1 cellular context compared by ENCODE assay signal in genomic region chrX:1477801-1478458, GRCh38.
TF ChIP-seq lines count a peak whose summit lies in the region.

No MANE protein-coding gene starts in this region.

TF ChIP-seq in K562, 482 proteins besides CTCF, POLR2A, EP300 and RAD21 (continued from another document):
- no peak for TF ChIP-seq ZNF75A (CRISPR knock-in tag; IDR thresholded peaks at IDR 0.05)
- peak; percentile 92 for TF ChIP-seq MTA2 (IDR thresholded peaks at IDR 0.05; ENCODE audit: low read depth)
- no peak for TF ChIP-seq BCL6 (CRISPR knock-in tag; IDR thresholded peaks at IDR 0.05)
- TF ChIP-seq TBL1XR1 (IDR thresholded peaks at IDR 0.05; ENCODE audit: low read length in 2 of 2), result peak in 1 of 2 experiments; percentile 80; a peak in 2 of 4 replicates
- TF ChIP-seq ZNF76 (CRISPR knock-in tag; IDR thresholded peaks at IDR 0.05; ENCODE audit: borderline replicate concordance), result no peak
- peak; percentile 90 for TF ChIP-seq SMAD4 (CRISPR knock-in tag; conservative IDR thresholded peaks at IDR 0.05)
- TF ChIP-seq BRF2 (IDR thresholded peaks at IDR 0.05; ENCODE audit: borderline replicate concordance, insufficient read depth, insufficient read length), result no peak
- peak; percentile 26; the same call in 1 of the 2 replicates for TF ChIP-seq ATF4 (CRISPR knock-in tag; IDR thresholded peaks at IDR 0.05)
- peak; percentile 89 for TF ChIP-seq TCF3 (CRISPR knock-in tag; IDR thresholded peaks at IDR 0.05)
- TF ChIP-seq DEAF1 (CRISPR knock-in tag; IDR thresholded peaks at IDR 0.05), result no peak
- no peak for TF ChIP-seq YY1 (IDR thresholded peaks at IDR 0.05; ENCODE audit: borderline replicate concordance in 1 of 3, control insufficient read depth in 1 of 3, extremely low read depth in 1 of 3, insufficient read depth in 3 of 3, insufficient read length in 1 of 3, insufficient replicate concordance in 2 of 3, low read depth in 1 of 3, low read length in 2 of 3)
- no peak for TF ChIP-seq ATF6 (CRISPR knock-in tag; IDR thresholded peaks at IDR 0.05)
- peak; percentile 46; the same call in 1 of the 2 replicates for TF ChIP-seq ATF7 (IDR thresholded peaks at IDR 0.05)
- TF ChIP-seq MYNN (IDR thresholded peaks at IDR 0.05), result peak; percentile 49; the same call in 1 of the 2 replicates
- TF ChIP-seq MYNN (CRISPR knock-in tag; IDR thresholded peaks at IDR 0.05), result no peak
- peak; percentile 85; the same call in 1 of the 2 replicates for TF ChIP-seq PML (IDR thresholded peaks at IDR 0.05; ENCODE audit: low read length)
- peak; percentile 80 for TF ChIP-seq CC2D1A (IDR thresholded peaks at IDR 0.05)
- TF ChIP-seq TCF7 (IDR thresholded peaks at IDR 0.05; ENCODE audit: borderline replicate concordance), result no peak
- no peak for TF ChIP-seq RBM15 (IDR thresholded peaks at IDR 0.05; ENCODE audit: insufficient read depth, low read length)
- TF ChIP-seq NFIC (IDR thresholded peaks at IDR 0.05), result peak; percentile 50; the same call in 1 of the 2 replicates
- 0 out of 2 replicates have a peak, but pooled peaks have one; percentile 28 for TF ChIP-seq PBX2 (CRISPR knock-in tag; IDR thresholded peaks at IDR 0.05; ENCODE audit: low read depth)
- peak; percentile 90 for TF ChIP-seq PBX2 (tag; conservative IDR thresholded peaks at IDR 0.05; ENCODE audit: low read depth)
- TF ChIP-seq SOX6 (IDR thresholded peaks at IDR 0.05), result peak; percentile 85
- 0 out of 2 replicates have a peak, but pooled peaks have one; percentile 13 for TF ChIP-seq EP400 (IDR thresholded peaks at IDR 0.05)
- TF ChIP-seq OTX1 (CRISPR knock-in tag; IDR thresholded peaks at IDR 0.05), result 0 out of 2 replicates have a peak, but pooled peaks have one; percentile 46
- TF ChIP-seq THRAP3 (IDR thresholded peaks at IDR 0.05; ENCODE audit: borderline replicate concordance), result no peak
- peak; percentile 90; the same call in 1 of the 2 replicates for TF ChIP-seq SMARCE1 (IDR thresholded peaks at IDR 0.05)
- TF ChIP-seq ARID4B (CRISPR knock-in tag; IDR thresholded peaks at IDR 0.05), result no peak
- TF ChIP-seq RFX7 (CRISPR knock-in tag; IDR thresholded peaks at IDR 0.05), result no peak
- TF ChIP-seq CBFA2T3 (IDR thresholded peaks at IDR 0.05), result peak; percentile 89
- TF ChIP-seq MTA1 (IDR thresholded peaks at IDR 0.05; ENCODE audit: borderline replicate concordance), result peak; percentile 75; the same call in 1 of the 2 replicates
- TF ChIP-seq ZNF766 (CRISPR knock-in tag; conservative IDR thresholded peaks at IDR 0.05), result peak; percentile 31; the same call in 1 of the 2 replicates
- TF ChIP-seq ZNF311 (CRISPR knock-in tag; IDR thresholded peaks at IDR 0.05), result no peak
- no peak for TF ChIP-seq CEBPG (CRISPR knock-in tag; IDR thresholded peaks at IDR 0.05)
- no peak for TF ChIP-seq CEBPG (tag; conservative IDR thresholded peaks at IDR 0.05 in 1 of 2, IDR thresholded peaks at IDR 0.05 in 1 of 2)
- TF ChIP-seq IRF1 (CRISPR knock-in tag; IDR thresholded peaks at IDR 0.05; ENCODE audit: borderline replicate concordance), result no peak
- peak; percentile 68 for TF ChIP-seq HES1 (IDR thresholded peaks at IDR 0.05; ENCODE audit: low read depth)
- peak; percentile 78; the same call in 1 of the 2 replicates for TF ChIP-seq HDAC2 (IDR thresholded peaks at IDR 0.05)
- TF ChIP-seq TEAD4 (IDR thresholded peaks at IDR 0.05; ENCODE audit: low read length), result peak; percentile 94
- TF ChIP-seq TEAD4 (CRISPR knock-in tag; IDR thresholded peaks at IDR 0.05; ENCODE audit: borderline replicate concordance), result no peak
- TF ChIP-seq NFXL1 (CRISPR knock-in tag; IDR thresholded peaks at IDR 0.05), result no peak
- TF ChIP-seq ZNF280B (CRISPR knock-in tag; IDR thresholded peaks at IDR 0.05), result no peak
- no peak for TF ChIP-seq MXD1 (CRISPR knock-in tag; IDR thresholded peaks at IDR 0.05; ENCODE audit: borderline replicate concordance, poor library complexity, severe bottlenecking)
- TF ChIP-seq ZNF740 (CRISPR knock-in tag; IDR thresholded peaks at IDR 0.05), result no peak
- TF ChIP-seq ZNF740 (tag; IDR thresholded peaks at IDR 0.05), result no peak
- TF ChIP-seq SMARCA4 (IDR thresholded peaks at IDR 0.05), result peak; percentile 92
- peak in 1 of 2 experiments; percentile 90; a peak in 2 of 4 replicates for TF ChIP-seq ETV6 (IDR thresholded peaks at IDR 0.05; ENCODE audit: borderline replicate concordance in 1 of 2, low read depth in 2 of 2, low read length in 1 of 2)
- TF ChIP-seq ETV6 (CRISPR knock-in tag; IDR thresholded peaks at IDR 0.05; ENCODE audit: borderline replicate concordance), result no peak
- no peak for TF ChIP-seq ZSCAN29 (IDR thresholded peaks at IDR 0.05)
- TF ChIP-seq CBX8 (IDR thresholded peaks at IDR 0.05; ENCODE audit: borderline replicate concordance, extremely low read depth, low read depth, low read length, poor library complexity, severe bottlenecking), result no peak
